ENCODE assay signal across 1 cellular context in the genomic region with DNA sequence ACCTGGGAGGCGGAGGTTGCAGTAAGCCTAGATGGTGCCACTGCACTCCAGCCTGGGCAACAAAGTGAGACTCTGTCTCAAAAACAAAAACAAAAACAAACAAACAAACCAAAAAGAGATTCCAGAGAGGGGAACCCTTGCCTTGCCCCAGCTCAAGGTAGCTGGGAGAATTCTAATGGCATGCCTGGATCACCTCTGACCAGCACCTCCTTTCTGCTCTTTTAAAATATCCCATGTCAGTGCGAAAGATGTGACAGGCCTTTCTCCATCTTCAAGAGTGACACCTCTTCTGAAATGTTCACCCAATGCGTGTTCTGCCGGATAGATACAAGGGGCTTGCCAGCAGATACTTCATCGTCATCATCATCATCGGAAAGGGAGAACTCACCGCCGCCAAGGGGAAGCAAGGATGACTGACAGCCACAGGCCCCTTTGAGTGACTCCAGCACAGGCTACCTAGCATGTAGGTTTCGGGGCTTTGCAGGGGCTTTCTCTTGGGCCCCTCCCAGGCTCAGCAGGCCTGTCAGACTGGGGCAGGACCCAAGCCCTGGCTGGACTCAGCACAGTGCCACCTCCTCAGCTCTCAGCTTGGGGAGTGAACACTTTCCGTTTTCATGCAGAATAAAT.
A peak's percentile ranks its signal among the peaks of the same experiment; 100 is the strongest.
TF ChIP-seq lines count a peak whose summit lies in the region.

No MANE protein-coding gene starts in this region.

TF ChIP-seq in HepG2, 621 proteins besides CTCF, POLR2A, EP300 and RAD21:
- TF ChIP-seq KLF15 (CRISPR knock-in tag; IDR thresholded peaks at IDR 0.05; ENCODE audit: borderline replicate concordance) (no peak), XBP1 (CRISPR knock-in tag; IDR thresholded peaks at IDR 0.05) (no peak), NFE2 (CRISPR knock-in tag; IDR thresholded peaks at IDR 0.05) (no peak), ZC3H13 (CRISPR knock-in tag; IDR thresholded peaks at IDR 0.05) (peak; percentile 16; the same call in 1 of the 2 replicates), TAF15 (IDR thresholded peaks at IDR 0.05; ENCODE audit: low read depth, low read length, poor library complexity, severe bottlenecking) (no peak)
- TF ChIP-seq, protein P1, sequence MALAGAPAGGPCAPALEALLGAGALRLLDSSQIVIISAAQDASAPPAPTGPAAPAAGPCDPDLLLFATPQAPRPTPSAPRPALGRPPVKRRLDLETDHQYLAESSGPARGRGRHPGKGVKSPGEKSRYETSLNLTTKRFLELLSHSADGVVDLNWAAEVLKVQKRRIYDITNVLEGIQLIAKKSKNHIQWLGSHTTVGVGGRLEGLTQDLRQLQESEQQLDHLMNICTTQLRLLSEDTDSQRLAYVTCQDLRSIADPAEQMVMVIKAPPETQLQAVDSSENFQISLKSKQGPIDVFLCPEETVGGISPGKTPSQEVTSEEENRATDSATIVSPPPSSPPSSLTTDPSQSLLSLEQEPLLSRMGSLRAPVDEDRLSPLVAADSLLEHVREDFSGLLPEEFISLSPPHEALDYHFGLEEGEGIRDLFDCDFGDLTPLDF (CRISPR knock-in tag; IDR thresholded peaks at IDR 0.05) = no peak
- TF ChIP-seq, protein P2, sequence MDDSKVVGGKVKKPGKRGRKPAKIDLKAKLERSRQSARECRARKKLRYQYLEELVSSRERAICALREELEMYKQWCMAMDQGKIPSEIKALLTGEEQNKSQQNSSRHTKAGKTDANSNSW (CRISPR knock-in tag; IDR thresholded peaks at IDR 0.05; ENCODE audit: borderline replicate concordance) = no peak
- TF ChIP-seq, protein P3, sequence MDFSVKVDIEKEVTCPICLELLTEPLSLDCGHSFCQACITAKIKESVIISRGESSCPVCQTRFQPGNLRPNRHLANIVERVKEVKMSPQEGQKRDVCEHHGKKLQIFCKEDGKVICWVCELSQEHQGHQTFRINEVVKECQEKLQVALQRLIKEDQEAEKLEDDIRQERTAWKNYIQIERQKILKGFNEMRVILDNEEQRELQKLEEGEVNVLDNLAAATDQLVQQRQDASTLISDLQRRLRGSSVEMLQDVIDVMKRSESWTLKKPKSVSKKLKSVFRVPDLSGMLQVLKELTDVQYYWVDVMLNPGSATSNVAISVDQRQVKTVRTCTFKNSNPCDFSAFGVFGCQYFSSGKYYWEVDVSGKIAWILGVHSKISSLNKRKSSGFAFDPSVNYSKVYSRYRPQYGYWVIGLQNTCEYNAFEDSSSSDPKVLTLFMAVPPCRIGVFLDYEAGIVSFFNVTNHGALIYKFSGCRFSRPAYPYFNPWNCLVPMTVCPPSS (IDR thresholded peaks at IDR 0.05) = no peak
